ENCODE assay signal across 10 cellular contexts in the genomic region with DNA sequence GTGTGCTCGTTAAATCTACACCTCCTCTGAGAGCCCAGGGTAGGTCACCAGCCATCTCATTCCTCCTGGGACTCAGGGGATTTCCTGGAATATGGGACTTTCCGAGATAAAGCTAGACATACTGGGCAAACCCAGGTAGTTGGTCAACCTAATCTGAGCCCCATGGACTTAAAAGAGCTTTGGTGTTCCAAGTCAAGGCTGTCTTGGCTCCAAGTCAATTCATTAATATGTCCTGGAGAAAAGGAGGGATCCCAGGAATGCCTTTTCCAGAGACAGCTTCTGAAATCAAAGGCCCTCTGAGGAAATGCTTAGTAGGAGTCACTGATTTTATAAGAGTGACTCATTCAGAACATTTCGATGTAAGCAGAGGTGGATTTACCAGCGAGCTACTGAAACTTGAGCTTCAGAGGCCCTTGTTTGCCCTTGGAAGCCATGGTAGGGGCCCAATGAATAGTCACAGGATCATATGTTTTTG.
DNase-seq lines count a peak whose midpoint lies in the region; TF ChIP-seq lines count a peak whose summit lies in the region.
"Had no signal": no experiment of that assay in that cellular context is flagged by ENCODE, and none has a peak within 500 bp of the region (broad histone marks: within the 10 kb centered on the region; RNA-seq: fewer than 3 reads in every experiment).

No MANE protein-coding gene starts in this region.

- H3K36me3 ChIP-seq in SJSA1 (no peaks in the 10 kb centered on the region), neuronal stem cell (replicated peaks in 1 of 2; ENCODE audit: control insufficient read depth in 2 of 2, insufficient read depth in 2 of 2, low read length in 2 of 2) (no peaks in the 10 kb centered on the region)

- H2BK5ac ChIP-seq in neuronal stem cell (ENCODE audit: low read length), result no peak overlapping the region

- H3K4me2 ChIP-seq in neuronal stem cell (ENCODE audit: insufficient read depth, low read length, poor library complexity, severe bottlenecking), result no peak overlapping the region

- no peak overlapping the region for H2BK120ac ChIP-seq in neuronal stem cell (ENCODE audit: low read depth, low read length)

- H2AFZ ChIP-seq in neuronal stem cell (ENCODE audit: low read length), result no peak overlapping the region
- H2AFZ ChIP-seq: parathyroid adenoma had no signal

- H3K14ac ChIP-seq in neuronal stem cell (ENCODE audit: low read length), result no peak overlapping the region

- H2BK15ac ChIP-seq in neuronal stem cell (ENCODE audit: low read length), result no peak overlapping the region

- H3K23ac ChIP-seq in neuronal stem cell (ENCODE audit: low read depth, low read length, poor library complexity), result no peak overlapping the region

- H4K8ac ChIP-seq in neuronal stem cell (ENCODE audit: low read depth, low read length), result no peak overlapping the region

- no CpG with 5 or more reads among the region's 4 CpGs for WGBS in neuronal stem cell (ENCODE audit: extremely low coverage in 2 of 2, insufficient read length in 2 of 2, insufficient replicate concordance in 1 of 2), 2 donors

- peak; percentile 94 for DNase-seq in HCEC 1CT
- DNase-seq in SJSA1 (ENCODE audit: low read depth in 1 of 2, low spot score in 2 of 2), result peak; percentile 52 to 81
- peak; percentile 88 for DNase-seq in fibroblast of the aortic adventitia (ENCODE audit: low read depth)
- peak; percentile 54 for DNase-seq in stromal cell of bone marrow (ENCODE audit: low read depth)
- DNase-seq in iPS-NIHi11 (ENCODE audit: low spot score), result no peak
- DNase-seq in NCI-H1436 (lab: John Stamatoyannopoulos, UW), result no peak
- no peak for DNase-seq in neuronal stem cell (ENCODE audit: low spot score)
- DNase-seq: effector memory CD4-positive, alpha-beta T cell; islet precursor cell had no signal

- H3K9ac ChIP-seq in neuronal stem cell (ENCODE audit: low read depth, low read length, poor library complexity), result no peak overlapping the region
- H3K9ac ChIP-seq: parathyroid adenoma had no signal

- no peak for TF ChIP-seq CTCF in fibroblast of the aortic adventitia (IDR thresholded peaks at IDR 0.05; ENCODE audit: insufficient read depth, low read length)

- H3K18ac ChIP-seq in neuronal stem cell (ENCODE audit: low read length), result no peak overlapping the region

- H2BK12ac ChIP-seq in neuronal stem cell (ENCODE audit: low read length), result no peak overlapping the region

- no peaks in the 10 kb centered on the region for H3K9me3 ChIP-seq in SJSA1 (replicated peaks)
- no peaks in the 10 kb centered on the region for H3K9me3 ChIP-seq in neuronal stem cell (replicated peaks in 1 of 2; ENCODE audit: control insufficient read depth in 2 of 2, insufficient read depth in 1 of 2, low read depth in 1 of 2, low read length in 2 of 2)

- H3K4ac ChIP-seq in neuronal stem cell (ENCODE audit: low read length), result no peak overlapping the region

- H3K4me3 ChIP-seq in SJSA1 (no peak overlapping the region), fibroblast of the aortic adventitia (ENCODE audit: low read depth, low read length) (no peak overlapping the region), neuronal stem cell (ENCODE audit: low read length in 2 of 2) (no peak overlapping the region)

- H3K4me1 ChIP-seq in SJSA1 (replicated peaks) (peaks cover 55% of the 10 kb centered on the region), neuronal stem cell (ENCODE audit: control insufficient read depth in 2 of 2, insufficient read depth in 1 of 2, low read depth in 1 of 2, low read length in 2 of 2) (no peaks in the 10 kb centered on the region)
- H3K4me1 ChIP-seq: parathyroid adenoma had no signal

- H3K27ac ChIP-seq in SJSA1, result peak overlapping the region; percentile 88
- no peak overlapping the region for H3K27ac ChIP-seq in neuronal stem cell (replicated peaks; ENCODE audit: low read length)
- H3K27ac ChIP-seq: parathyroid adenoma had no signal

- H3K79me1 ChIP-seq in neuronal stem cell (ENCODE audit: low read depth, low read length), result no peaks in the 10 kb centered on the region

- H2AK5ac ChIP-seq in neuronal stem cell (ENCODE audit: low read depth, low read length), result no peak overlapping the region

- no peaks in the 10 kb centered on the region for H3K27me3 ChIP-seq in SJSA1 (replicated peaks)
- no peaks in the 10 kb centered on the region for H3K27me3 ChIP-seq in neuronal stem cell (ENCODE audit: control insufficient read depth in 3 of 3, insufficient read depth in 3 of 3, low read depth in 1 of 3, low read length in 3 of 3)

- no peak overlapping the region for H4K91ac ChIP-seq in neuronal stem cell (ENCODE audit: low read depth, low read length, poor library complexity)

Comparison
In these comparisons a context has a peak if more than half of its experiments do, and no peak if none do; other contexts are left out.
1. DNase-seq: peak in HCEC 1CT (single experiment), SJSA1 (2 of 2), fibroblast of the aortic adventitia (single experiment) and stromal cell of bone marrow (single experiment); none in iPS-NIHi11 (single experiment), NCI-H1436 (single experiment) and neuronal stem cell (single experiment).